Comparison of ENCODE assay signal across 10 cellular contexts in the genomic region with DNA sequence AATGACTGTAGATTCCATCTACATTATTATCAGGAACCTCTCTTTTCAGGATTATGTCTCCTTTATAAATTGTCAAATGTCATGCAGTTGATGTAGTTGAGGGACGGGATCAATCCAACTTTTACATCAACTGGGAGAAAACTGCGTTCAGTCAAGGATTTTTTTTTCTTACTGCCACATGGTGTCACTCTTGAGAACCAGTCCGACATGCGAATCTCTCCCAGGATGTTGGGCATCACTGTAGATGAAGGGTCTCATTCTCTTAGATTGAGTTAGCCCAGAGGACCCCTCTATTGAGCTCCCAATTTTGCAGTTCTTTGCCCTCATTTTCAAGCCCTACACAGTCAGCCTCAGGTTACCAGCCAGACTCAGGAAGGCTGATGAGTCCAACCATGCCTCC.
DNase-seq lines count a peak whose midpoint lies in the region; ATAC-seq and TF ChIP-seq lines count a peak whose summit lies in the region.
"Had no signal": no experiment of that assay in that cellular context is flagged by ENCODE, and none has a peak within 500 bp of the region (broad histone marks: within the 10 kb centered on the region; RNA-seq: fewer than 3 reads in every experiment).

No MANE protein-coding gene starts in this region.

- H3K36me3 ChIP-seq in GM23338 (ENCODE audit: insufficient read depth): no peaks in the 10 kb centered on the region
- no peaks in the 10 kb centered on the region for H3K36me3 ChIP-seq in SK-N-SH (replicated peaks in 1 of 2; ENCODE audit: control insufficient read depth in 1 of 2, insufficient read depth in 2 of 2, low read length in 1 of 2)
- H3K36me3 ChIP-seq: sigmoid colon had no signal

- H3F3A ChIP-seq in GM23338 (replicated peaks; ENCODE audit: low read depth): no peaks in the 10 kb centered on the region; the same call in 1 of the 2 replicates
- no peaks in the 10 kb centered on the region for H3F3A ChIP-seq in SK-N-SH (replicated peaks; ENCODE audit: insufficient read depth)

- H4K20me1 ChIP-seq in GM23338 (replicated peaks; ENCODE audit: insufficient read depth) (no peaks in the 10 kb centered on the region), SK-N-SH (ENCODE audit: insufficient read depth) (no peaks in the 10 kb centered on the region)

- POLR2A ChIA-PET in SK-N-SH (lab: Yijun Ruan, JAX): no interaction called here
- POLR2A ChIA-PET in activated CD4-positive, alpha-beta memory T cell treated with anti-CD3 and anti-CD28 coated beads, Interleukin-2, amount 10 ng/mL, durations not matched to agents 7 days and 5 days (lab: Charles Lee): no interaction called here
- POLR2A ChIA-PET in CD4-positive, alpha-beta T cell (lab: Charles Lee): no interaction called here

- TF ChIP-seq CTCF in AG09319 (IDR thresholded peaks at IDR 0.05; ENCODE audit: low read depth, low read length): peak; percentile 41
- peak; percentile 60 to 79 for TF ChIP-seq CTCF in GM23338 (conservative IDR thresholded peaks at IDR 0.05; ENCODE audit: low read depth in 2 of 2)
- peak; percentile 58 for TF ChIP-seq CTCF in SK-N-SH (IDR thresholded peaks at IDR 0.05)
- no peak for TF ChIP-seq CTCF in CD4-positive, alpha-beta T cell (IDR thresholded peaks at IDR 0.05)

- peak; percentile 52 for TF ChIP-seq RAD21 in SK-N-SH (IDR thresholded peaks at IDR 0.05; ENCODE audit: low read length)

- DNase-seq in AG09319 (ENCODE audit: extremely low read depth, low read depth): no peak
- DNase-seq in GM23338 (ENCODE audit: low spot score): peak; percentile 64
- DNase-seq in SK-N-SH: peak; percentile 2
- peak; percentile 30 for DNase-seq in iPS-NIHi11 (ENCODE audit: low spot score)
- no peak for DNase-seq in activated CD4-positive, alpha-beta memory T cell treated with anti-CD3 and anti-CD28 coated beads, Interleukin-2, amount 10 ng/mL, durations not matched to agents 7 days and 5 days
- no peak for DNase-seq in CD4-positive, alpha-beta T cell
- DNase-seq in kidney glomerular epithelial cell (lab: John Stamatoyannopoulos, UW): no peak
- DNase-seq: activated CD4-positive, CD25-positive, alpha-beta regulatory T cell treated with anti-CD3 and anti-CD28 coated beads, Interleukin-2, amount 50 U/mL, for 72 hours; sigmoid colon had no signal

- no peak overlapping the region for H3K27ac Mint-ChIP-seq in GM23338
- no peak overlapping the region for H3K27ac Mint-ChIP-seq in activated CD4-positive, alpha-beta memory T cell treated with anti-CD3 and anti-CD28 coated beads, Interleukin-2, amount 10 ng/mL, durations not matched to agents 7 days and 5 days
- H3K27ac Mint-ChIP-seq in CD4-positive, alpha-beta T cell: no peak overlapping the region

- no peak overlapping the region for H3K4me3 Mint-ChIP-seq in GM23338
- H3K4me3 Mint-ChIP-seq in activated CD4-positive, alpha-beta memory T cell treated with anti-CD3 and anti-CD28 coated beads, Interleukin-2, amount 10 ng/mL, durations not matched to agents 7 days and 5 days: no peak overlapping the region
- H3K4me3 Mint-ChIP-seq in CD4-positive, alpha-beta T cell: no peak overlapping the region

- ATAC-seq in GM23338: peak; percentile 71
- no peak for ATAC-seq in CD4-positive, alpha-beta T cell (ENCODE audit: poor library complexity)
- no peak for ATAC-seq in GM19023 (IDR thresholded peaks at IDR 0.05; ENCODE audit: unreplicated experiment)

- H3K27ac ChIP-seq in GM23338 (ENCODE audit: low read depth): no peak overlapping the region
- H3K27ac ChIP-seq in SK-N-SH (ENCODE audit: low read depth in 2 of 2, low read length in 1 of 2): no peak overlapping the region
- no peak overlapping the region for H3K27ac ChIP-seq in CD4-positive, alpha-beta T cell (ENCODE audit: low read depth, low read length)
- H3K27ac ChIP-seq: sigmoid colon had no signal

- H3K79me2 ChIP-seq in GM23338 (replicated peaks; ENCODE audit: insufficient read depth): no peaks in the 10 kb centered on the region
- no peaks in the 10 kb centered on the region for H3K79me2 ChIP-seq in SK-N-SH (ENCODE audit: insufficient read depth)

- CTCF ChIA-PET in SK-N-SH (lab: Yijun Ruan, JAX): interaction anchor here (0.6 to 5.0 kb wide), 3 partner anchors 35 to 246 kb away, joined by 3 to 31 read pairs (median 3); no protein-coding TSS in a partner anchor
- CTCF ChIA-PET in activated CD4-positive, alpha-beta memory T cell treated with anti-CD3 and anti-CD28 coated beads, Interleukin-2, amount 10 ng/mL, durations not matched to agents 7 days and 5 days (lab: Charles Lee): no interaction called here
- CTCF ChIA-PET in CD4-positive, alpha-beta T cell (lab: Charles Lee): no interaction called here

- intact Hi-C loops in CD4-positive, alpha-beta T cell (cut with DNase I, micrococcal nuclease): no loop called here

- H3K9ac ChIP-seq in SK-N-SH: no peak overlapping the region

- no peaks in the 10 kb centered on the region for H3K27me3 Mint-ChIP-seq in GM23338 (ENCODE audit: insufficient read depth, low read depth, poor library complexity)
- no peaks in the 10 kb centered on the region for H3K27me3 Mint-ChIP-seq in activated CD4-positive, alpha-beta memory T cell treated with anti-CD3 and anti-CD28 coated beads, Interleukin-2, amount 10 ng/mL, durations not matched to agents 7 days and 5 days
- no peaks in the 10 kb centered on the region for H3K27me3 Mint-ChIP-seq in CD4-positive, alpha-beta T cell

- no peak overlapping the region for H3K4me3 ChIP-seq in GM23338
- no peak overlapping the region for H3K4me3 ChIP-seq in SK-N-SH (ENCODE audit: low read depth in 2 of 2, low read length in 1 of 2)
- H3K4me3 ChIP-seq: sigmoid colon had no signal

- no peaks in the 10 kb centered on the region for H3K36me3 Mint-ChIP-seq in GM23338 (ENCODE audit: low read depth)
- no peaks in the 10 kb centered on the region for H3K36me3 Mint-ChIP-seq in activated CD4-positive, alpha-beta memory T cell treated with anti-CD3 and anti-CD28 coated beads, Interleukin-2, amount 10 ng/mL, durations not matched to agents 7 days and 5 days (ENCODE audit: low read depth)
- H3K36me3 Mint-ChIP-seq in CD4-positive, alpha-beta T cell (ENCODE audit: low read depth): no peaks in the 10 kb centered on the region

- peaks cover 11% of the 10 kb centered on the region for H3K4me1 ChIP-seq in GM23338 (ENCODE audit: insufficient read depth)
- H3K4me1 ChIP-seq in SK-N-SH (ENCODE audit: control insufficient read depth in 1 of 2, insufficient read depth in 2 of 2, low read depth in 1 of 2, low read length in 1 of 2): no peaks in the 10 kb centered on the region
- H3K4me1 ChIP-seq: sigmoid colon had no signal

- H3K9me3 ChIP-seq in SK-N-SH: no peaks in the 10 kb centered on the region
- H3K9me3 ChIP-seq in CD4-positive, alpha-beta T cell (ENCODE audit: control insufficient read depth, low read length): no peaks in the 10 kb centered on the region
- H3K9me3 ChIP-seq: sigmoid colon had no signal

- H3K27me3 ChIP-seq in GM23338 (ENCODE audit: insufficient read depth) (no peaks in the 10 kb centered on the region), SK-N-SH (ENCODE audit: insufficient read depth) (peaks cover 6% of the 10 kb centered on the region; the same call in 1 of the 2 replicates)
- no peaks in the 10 kb centered on the region for H3K27me3 ChIP-seq in CD4-positive, alpha-beta T cell (ENCODE audit: control insufficient read depth, insufficient read depth, low read length)
- H3K27me3 ChIP-seq: sigmoid colon had no signal

- H3K9me2 ChIP-seq in GM23338 (ENCODE audit: insufficient read depth) (peaks cover 8% of the 10 kb centered on the region; the same call in 1 of the 2 replicates), SK-N-SH (no peaks in the 10 kb centered on the region)

- H3K9me3 Mint-ChIP-seq in GM23338: no peaks in the 10 kb centered on the region
- H3K9me3 Mint-ChIP-seq in activated CD4-positive, alpha-beta memory T cell treated with anti-CD3 and anti-CD28 coated beads, Interleukin-2, amount 10 ng/mL, durations not matched to agents 7 days and 5 days: no peaks in the 10 kb centered on the region
- peaks cover 5% of the 10 kb centered on the region for H3K9me3 Mint-ChIP-seq in CD4-positive, alpha-beta T cell

- WGBS in SK-N-SH (ENCODE audit: low lambda C conversion rate): 2% methylated on average over 4 of the region's 4 CpGs

- H2AFZ ChIP-seq in GM23338 (0 out of 2 replicates have a peak overlapping the region, but pooled peaks have one; percentile 11), SK-N-SH (ENCODE audit: low read depth) (no peak overlapping the region)

- no peak for TF ChIP-seq EP300 in SK-N-SH (IDR thresholded peaks at IDR 0.05; ENCODE audit: borderline replicate concordance in 1 of 2, low read depth in 1 of 2, low read length in 1 of 2)

- H3K4me2 ChIP-seq in GM23338 (no peak overlapping the region), SK-N-SH (no peak overlapping the region)

- peaks cover 26% of the 10 kb centered on the region for H3K4me1 Mint-ChIP-seq in GM23338
- H3K4me1 Mint-ChIP-seq in activated CD4-positive, alpha-beta memory T cell treated with anti-CD3 and anti-CD28 coated beads, Interleukin-2, amount 10 ng/mL, durations not matched to agents 7 days and 5 days: no peaks in the 10 kb centered on the region
- H3K4me1 Mint-ChIP-seq in CD4-positive, alpha-beta T cell (ENCODE audit: low read depth): no peaks in the 10 kb centered on the region

TF ChIP-seq in GM23338, 12 proteins besides CTCF, POLR2A, EP300 and RAD21:
- TF ChIP-seq NANOG (IDR thresholded peaks at IDR 0.05; ENCODE audit: borderline replicate concordance) (no peak), STAT1 (IDR thresholded peaks at IDR 0.05; ENCODE audit: unreplicated experiment) (no peak)

TF ChIP-seq in SK-N-SH, 30 proteins besides CTCF, POLR2A, EP300 and RAD21:
- TF ChIP-seq SMC3 (IDR thresholded peaks at IDR 0.05; ENCODE audit: low read depth, low read length) (peak; percentile 52), POLR2AphosphoS5 (IDR thresholded peaks at IDR 0.05; ENCODE audit: low read depth, low read length) (no peak)

Comparison
In these comparisons a context has a peak if more than half of its experiments do, and no peak if none do; other contexts are left out.
1. DNase-seq: peak in GM23338 (single experiment), SK-N-SH (single experiment) and iPS-NIHi11 (single experiment); none in AG09319 (single experiment), activated CD4-positive, alpha-beta memory T cell treated with anti-CD3 and anti-CD28 coated beads, Interleukin-2, amount 10 ng/mL, durations not matched to agents 7 days and 5 days (single experiment), CD4-positive, alpha-beta T cell (0 of 10) and kidney glomerular epithelial cell (single experiment).